8 cellular contexts compared by ENCODE assay signal in the genomic region with DNA sequence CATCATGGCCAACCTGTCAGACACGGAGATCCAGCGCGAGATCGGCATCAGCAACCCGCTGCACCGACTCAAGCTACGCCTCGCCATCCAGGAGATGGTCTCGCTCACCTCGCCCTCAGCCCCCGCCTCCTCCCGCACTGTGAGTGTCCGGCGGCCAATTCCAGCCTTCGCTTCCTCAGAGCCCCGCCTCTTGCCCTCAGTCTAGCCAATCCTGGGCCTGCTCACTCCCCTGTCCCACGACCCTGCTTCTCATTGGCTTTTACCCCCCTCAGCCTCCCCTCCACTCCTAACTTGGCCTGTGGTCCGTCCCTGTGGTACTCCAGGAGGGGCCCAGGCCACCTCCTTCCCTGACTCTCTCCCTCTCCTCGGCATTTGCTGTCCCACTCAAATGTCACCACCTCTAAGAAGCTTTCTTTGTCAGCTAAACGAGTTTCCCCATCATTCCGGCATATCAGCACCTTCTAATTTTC. TPM values are rescaled to one million over a fixed set of nuclear protein-coding genes. Genes with fewer than 3 reads are reported as not detected.
A peak's percentile ranks its signal among the peaks of the same experiment; 100 is the strongest.
DNase-seq lines count a peak whose midpoint lies in the region; ATAC-seq, FAIRE-seq and TF ChIP-seq lines count a peak whose summit lies in the region.

No MANE protein-coding gene starts in this region.

- ATAC-seq in HG03108 (IDR thresholded peaks at IDR 0.05; ENCODE audit: unreplicated experiment): peak; percentile 76
- ATAC-seq in GM12878: peak; percentile 92
- no peak for ATAC-seq in GM21526 (IDR thresholded peaks at IDR 0.05; ENCODE audit: low FRiP score, unreplicated experiment)
- ATAC-seq in GM19324 (IDR thresholded peaks at IDR 0.05; ENCODE audit: low FRiP score, unreplicated experiment): no peak

- no peak overlapping the region for H3K27ac ChIP-seq in DOHH2 (ENCODE audit: low read depth, low read length)
- no peak overlapping the region for H3K27ac ChIP-seq in SJSA1
- H3K27ac ChIP-seq in GM12878 (ENCODE audit: control insufficient read depth, insufficient read depth): no peak overlapping the region

- in situ Hi-C loops in GM12878 (cut with MboI): no loop called here

- no peaks in the 10 kb centered on the region for H3K79me2 ChIP-seq in DOHH2 (ENCODE audit: control insufficient read depth, low read length)
- H3K79me2 ChIP-seq in GM12878 (ENCODE audit: control insufficient read depth, insufficient read depth, low read length): no peaks in the 10 kb centered on the region

- no peak for TF ChIP-seq RAD21 in GM12878 (IDR thresholded peaks at IDR 0.05; ENCODE audit: insufficient read depth, low read depth, low read length)

- POLR2A ChIA-PET in GM12878 (lab: Charles Lee): no interaction called here

- H3K9me3 ChIP-seq in DOHH2 (ENCODE audit: control insufficient read depth, insufficient read depth, low read length): no peaks in the 10 kb centered on the region
- no peaks in the 10 kb centered on the region for H3K9me3 ChIP-seq in SJSA1 (replicated peaks)
- H3K9me3 ChIP-seq in GM12878 (replicated peaks; ENCODE audit: control insufficient read depth, insufficient read depth, low read length): no peaks in the 10 kb centered on the region; the same call in 2 of the 3 replicates

- H3K9ac ChIP-seq in GM12878 (ENCODE audit: control insufficient read depth, insufficient read depth, low read length): no peak overlapping the region

- TF ChIP-seq CTCF in DOHH2 (IDR thresholded peaks at IDR 0.05; ENCODE audit: low read depth, low read length, poor library complexity, severe bottlenecking) (no peak), GM12878 (IDR thresholded peaks at IDR 0.05 in 2 of 3, conservative IDR thresholded peaks at IDR 0.05 in 1 of 3; ENCODE audit: control insufficient read depth in 2 of 3, extremely low read depth in 1 of 3, insufficient read depth in 1 of 3, low read depth in 3 of 3, low read length in 3 of 3) (no peak)

- TF ChIP-seq EP300 in GM12878 (IDR thresholded peaks at IDR 0.05; ENCODE audit: borderline replicate concordance in 1 of 2, control insufficient read depth in 1 of 2, low read depth in 2 of 2, low read length in 2 of 2): no peak

- TF ChIP-seq POLR2A in GM12878 (IDR thresholded peaks at IDR 0.05; ENCODE audit: low read depth, low read length): no peak

- H3K4me1 ChIP-seq in DOHH2 (ENCODE audit: control insufficient read depth, low read length): peaks cover 22% of the 10 kb centered on the region
- peaks cover 24% of the 10 kb centered on the region for H3K4me1 ChIP-seq in SJSA1 (replicated peaks)
- no peaks in the 10 kb centered on the region; the same call in 1 of the 2 replicates for H3K4me1 ChIP-seq in GM12878 (ENCODE audit: control insufficient read depth, insufficient read depth, low read length)

- 11% methylated on average over 21 of the region's 21 CpGs for WGBS in GM12878 (ENCODE audit: insufficient coverage, insufficient replicate concordance, low lambda C conversion rate, missing lambda C conversion rate)

- H3K4me2 ChIP-seq in DOHH2 (ENCODE audit: low read length) (peak overlapping the region; percentile 69), GM12878 (ENCODE audit: control insufficient read depth, insufficient read depth) (peak overlapping the region; percentile 77)

- H3K9me2 ChIP-seq in DOHH2 (replicated peaks; ENCODE audit: control insufficient read depth, low read length): no peaks in the 10 kb centered on the region

- BruUV-seq in GM12878 (replicated peaks; lab: Mats Ljungman, UMichigan): no TSS peak

- RAD21 ChIA-PET in GM12878 (lab: Charles Lee; ENCODE audit: unreplicated experiment): no interaction called here

- H2AFZ ChIP-seq in GM12878 (ENCODE audit: control insufficient read depth, low read depth, low read length): peak overlapping the region; percentile 51

- H3K27me3 ChIP-seq in DOHH2 (ENCODE audit: control insufficient read depth, low read length) (no peaks in the 10 kb centered on the region), SJSA1 (replicated peaks) (no peaks in the 10 kb centered on the region), GM12878 (replicated peaks in 1 of 2; ENCODE audit: control insufficient read depth in 2 of 2, insufficient read depth in 2 of 2, low read length in 1 of 2) (no peaks in the 10 kb centered on the region; a peak in 1 of 4 replicates)

- SMC1A ChIA-PET in GM12878 (lab: Charles Lee; ENCODE audit: uncharacterized antibody, unreplicated experiment): no interaction called here

- peak; percentile 75 for FAIRE-seq in GM12878 (lab: Jason Lieb, UNC)

- H3K36me3 ChIP-seq in DOHH2 (ENCODE audit: control insufficient read depth, low read length): no peaks in the 10 kb centered on the region
- no peaks in the 10 kb centered on the region for H3K36me3 ChIP-seq in SJSA1
- no peaks in the 10 kb centered on the region for H3K36me3 ChIP-seq in GM12878 (ENCODE audit: control insufficient read depth in 2 of 2, insufficient read depth in 2 of 2, low read length in 1 of 2)

- CTCF ChIA-PET in GM12878 (lab: Yijun Ruan, JAX): interaction anchor here (0.7 to 3.6 kb wide), 4 partner anchors 29 to 56 kb away, joined by 3 to 14 read pairs (median 4); a partner anchor contains a TSS

- H4K20me1 ChIP-seq in DOHH2 (ENCODE audit: control insufficient read depth, insufficient read depth, low read depth, low read length) (no peaks in the 10 kb centered on the region), GM12878 (ENCODE audit: control insufficient read depth, insufficient read depth) (no peaks in the 10 kb centered on the region)

- peak overlapping the region; percentile 67 for H3K4me3 ChIP-seq in DOHH2 (ENCODE audit: low read length)
- H3K4me3 ChIP-seq in SJSA1: peak overlapping the region; percentile 43
- no peak overlapping the region; the same call in 1 of the 2 replicates for H3K4me3 ChIP-seq in GM12878

- intact Hi-C loops in GM12878 (cut with micrococcal nuclease; ENCODE audit: unreplicated experiment): no loop called here

- DNase-seq in SJSA1 (ENCODE audit: low read depth in 1 of 2, low spot score in 2 of 2): peak; percentile 83 to 95
- DNase-seq in GM12878 (ENCODE audit: low read depth, low spot score): no peak
- DNase-seq in hepatic stellate cell (ENCODE audit: low spot score): peak; percentile 99
- peak; percentile 59 for DNase-seq in pulmonary artery endothelial cell (ENCODE audit: low read depth, low spot score)

- peaks cover 3% of the 10 kb centered on the region; the same call in 1 of the 2 replicates for H3F3A ChIP-seq in DOHH2 (ENCODE audit: control insufficient read depth, insufficient read depth)

RNA-seq across cellular contexts. Expression of a gene that starts 12.3 kb away (rescaled TPM):
- not detected in 2 replicates for total RNA-seq in SJSA1 (2014; rRNA removed; shearing (Covaris generic))
- total RNA-seq in GM12878 (2013; cell fraction: nucleolus; rRNA removed): not detected in 2 replicates
- total RNA-seq in GM12878 (2014; rRNA removed): not detected in 2 replicates
- not detected in 2 replicates for total RNA-seq in GM12878 (2014; rRNA removed; fragmentation: Illumina TruSeq; extraction: Trizol)
- total RNA-seq in GM12878 (2021): not detected in 2 replicates
- polyA plus RNA-seq in GM12878 (2011; ENCODE audit: low read depth): not detected
- not detected in 2 replicates for polyA plus RNA-seq in GM12878 (2011; rRNA removed)
- not detected in 2 replicates for polyA plus RNA-seq in GM12878 (2011; cell fraction: cytosol; rRNA removed)
- not detected in 2 replicates for polyA plus RNA-seq in GM12878 (2011; cell fraction: nucleus; rRNA removed)
- polyA plus RNA-seq in GM12878 (2012): not detected in 2 replicates
- polyA plus RNA-seq in GM12878 (2014; fragmentation: Illumina TruSeq; extraction: Trizol): not detected in 2 replicates
- polyA plus RNA-seq in GM12878 (2014; fragmentation: Nextera tagmentation; extraction: Ambion mirVana): not detected
- polyA plus RNA-seq in GM12878 (2014; rRNA removed): not detected in 2 replicates
- under 1 TPM in 1 of 2 experiments, not detected in 1; 0.10 TPM for polyA plus RNA-seq in GM12878 (2016; fragmentation: Nextera tagmentation; extraction: Ambion mirVana)
- not detected in 2 replicates for polyA minus RNA-seq in GM12878 (2011; rRNA and poly(A)+ RNA removed)
- polyA minus RNA-seq in GM12878 (2011; cell fraction: cytosol; rRNA and poly(A)+ RNA removed): not detected in 2 replicates
- polyA minus RNA-seq in GM12878 (2011; cell fraction: nucleus; rRNA and poly(A)+ RNA removed): not detected in 2 replicates
- not detected in 2 replicates for total RNA-seq in pulmonary artery endothelial cell

RNA-seq across cellular contexts. Expression of a gene that starts 14.7 kb away (rescaled TPM):
- total RNA-seq in SJSA1 (2014; rRNA removed; shearing (Covaris generic)): 6.8 and 9.2 TPM in 2 replicates
- total RNA-seq in GM12878 (2013; cell fraction: nucleolus; rRNA removed): not detected in 2 replicates
- total RNA-seq in GM12878 (2014; rRNA removed) (0.54 TPM in 1 of 2 replicates, not detected in the other), GM12878 (2014; rRNA removed; fragmentation: Illumina TruSeq; extraction: Trizol) (not detected in 2 replicates), GM12878 (2021) (0.10 and 0.32 TPM in 2 replicates), pulmonary artery endothelial cell (9.8 and 14.4 TPM in 2 replicates)
- polyA plus RNA-seq in GM12878 (2011; ENCODE audit: low read depth): not detected
- polyA plus RNA-seq in GM12878 (2011; rRNA removed) (0.14 TPM in 1 of 2 replicates, not detected in the other), GM12878 (2014; fragmentation: Illumina TruSeq; extraction: Trizol) (not detected in 2 replicates), GM12878 (2014; fragmentation: Nextera tagmentation; extraction: Ambion mirVana) (not detected), GM12878 (2014; rRNA removed) (0.64 TPM in 1 of 2 replicates, not detected in the other), GM12878 (2016; fragmentation: Nextera tagmentation; extraction: Ambion mirVana) (under 1 TPM in 1 of 2 experiments, not detected in 1; 0.15 TPM)
- not detected in 2 replicates for polyA plus RNA-seq in GM12878 (2011; cell fraction: cytosol; rRNA removed)
- polyA plus RNA-seq in GM12878 (2011; cell fraction: nucleus; rRNA removed): 0.04 TPM in 1 of 2 replicates, not detected in the other
- polyA plus RNA-seq in GM12878 (2012): 0.03 TPM in 1 of 2 replicates, not detected in the other
- polyA minus RNA-seq in GM12878 (2011; rRNA and poly(A)+ RNA removed): not detected in 2 replicates
- polyA minus RNA-seq in GM12878 (2011; cell fraction: cytosol; rRNA and poly(A)+ RNA removed): not detected in 2 replicates
- polyA minus RNA-seq in GM12878 (2011; cell fraction: nucleus; rRNA and poly(A)+ RNA removed): not detected in 2 replicates

RNA-seq across cellular contexts. Expression of a gene that starts 23.6 kb away (rescaled TPM):
- 3.4 and 3.6 TPM in 2 replicates for total RNA-seq in SJSA1 (2014; rRNA removed; shearing (Covaris generic))
- 3.5 and 5.8 TPM in 2 replicates for total RNA-seq in GM12878 (2013; cell fraction: nucleolus; rRNA removed)
- total RNA-seq in GM12878 (2014; rRNA removed) (0.73 and 0.87 TPM in 2 replicates), GM12878 (2014; rRNA removed; fragmentation: Illumina TruSeq; extraction: Trizol) (0.40 and 0.60 TPM in 2 replicates), GM12878 (2021) (1.3 and 1.7 TPM in 2 replicates), pulmonary artery endothelial cell (0.95 and 3.0 TPM in 2 replicates)
- 0.41 TPM for polyA plus RNA-seq in GM12878 (2011; ENCODE audit: low read depth)
- polyA plus RNA-seq in GM12878 (2011; rRNA removed) (0.71 and 0.79 TPM in 2 replicates), GM12878 (2014; fragmentation: Illumina TruSeq; extraction: Trizol) (0.21 TPM in 1 of 2 replicates, not detected in the other), GM12878 (2014; fragmentation: Nextera tagmentation; extraction: Ambion mirVana) (not detected), GM12878 (2014; rRNA removed) (0.62 and 1.3 TPM in 2 replicates), GM12878 (2016; fragmentation: Nextera tagmentation; extraction: Ambion mirVana) (under 1 TPM in 1 of 2 experiments, not detected in 1; 0.11 TPM)
- polyA plus RNA-seq in GM12878 (2011; cell fraction: cytosol; rRNA removed): 0.81 and 1.2 TPM in 2 replicates
- polyA plus RNA-seq in GM12878 (2011; cell fraction: nucleus; rRNA removed): 6.1 and 6.5 TPM in 2 replicates
- polyA plus RNA-seq in GM12878 (2012): 0.69 and 1.0 TPM in 2 replicates
- polyA minus RNA-seq in GM12878 (2011; rRNA and poly(A)+ RNA removed): 1.0 and 1.4 TPM in 2 replicates
- 0.52 and 1.3 TPM in 2 replicates for polyA minus RNA-seq in GM12878 (2011; cell fraction: cytosol; rRNA and poly(A)+ RNA removed)
- polyA minus RNA-seq in GM12878 (2011; cell fraction: nucleus; rRNA and poly(A)+ RNA removed): 1.2 and 3.8 TPM in 2 replicates

RNA-seq across cellular contexts. Expression of a gene that starts 24.0 kb away (rescaled TPM):
- total RNA-seq in SJSA1 (2014; rRNA removed; shearing (Covaris generic)): 4.3 TPM in 1 of 2 replicates, not detected in the other
- 0.69 and 1.2 TPM in 2 replicates for total RNA-seq in GM12878 (2013; cell fraction: nucleolus; rRNA removed)
- 0.98 and 1.2 TPM in 2 replicates for total RNA-seq in GM12878 (2014; rRNA removed)
- total RNA-seq in GM12878 (2014; rRNA removed; fragmentation: Illumina TruSeq; extraction: Trizol): 0.49 and 0.60 TPM in 2 replicates
- 0.74 and 0.90 TPM in 2 replicates for total RNA-seq in GM12878 (2021)
- polyA plus RNA-seq in GM12878 (2011; ENCODE audit: low read depth): not detected
- 0.29 and 0.54 TPM in 2 replicates for polyA plus RNA-seq in GM12878 (2011; rRNA removed)
- 1.4 and 2.0 TPM in 2 replicates for polyA plus RNA-seq in GM12878 (2011; cell fraction: cytosol; rRNA removed)
- polyA plus RNA-seq in GM12878 (2011; cell fraction: nucleus; rRNA removed): 2.3 and 3.4 TPM in 2 replicates
- 0.51 and 0.55 TPM in 2 replicates for polyA plus RNA-seq in GM12878 (2012)
- polyA plus RNA-seq in GM12878 (2014; fragmentation: Illumina TruSeq; extraction: Trizol): 0.65 TPM in 1 of 2 replicates, not detected in the other
- polyA plus RNA-seq in GM12878 (2014; fragmentation: Nextera tagmentation; extraction: Ambion mirVana): under 1 TPM; 0.20 to 0.69 TPM
- polyA plus RNA-seq in GM12878 (2014; rRNA removed): 1.0 and 2.1 TPM in 2 replicates
- polyA plus RNA-seq in GM12878 (2016; fragmentation: Nextera tagmentation; extraction: Ambion mirVana): 1 to 10 TPM; 1.6 to 2.0 TPM
- polyA minus RNA-seq in GM12878 (2011; rRNA and poly(A)+ RNA removed): 0.66 and 3.6 TPM in 2 replicates
- not detected in 2 replicates for polyA minus RNA-seq in GM12878 (2011; cell fraction: cytosol; rRNA and poly(A)+ RNA removed)
- polyA minus RNA-seq in GM12878 (2011; cell fraction: nucleus; rRNA and poly(A)+ RNA removed): 2.7 and 4.1 TPM in 2 replicates
- total RNA-seq in pulmonary artery endothelial cell: 0.73 and 1.2 TPM in 2 replicates

RNA-seq across cellular contexts. Expression of a gene that starts 28.7 kb away (rescaled TPM):
- 15.9 and 21.6 TPM in 2 replicates for total RNA-seq in SJSA1 (2014; rRNA removed; shearing (Covaris generic))
- 0.67 TPM in 1 of 2 replicates, not detected in the other for total RNA-seq in GM12878 (2013; cell fraction: nucleolus; rRNA removed)
- total RNA-seq in GM12878 (2014; rRNA removed): 1.5 and 1.9 TPM in 2 replicates
- 0.63 and 1.1 TPM in 2 replicates for total RNA-seq in GM12878 (2014; rRNA removed; fragmentation: Illumina TruSeq; extraction: Trizol)
- 1.8 and 2.9 TPM in 2 replicates for total RNA-seq in GM12878 (2021)
- not detected for polyA plus RNA-seq in GM12878 (2011; ENCODE audit: low read depth)
- polyA plus RNA-seq in GM12878 (2011; rRNA removed): 0.50 and 0.88 TPM in 2 replicates
- polyA plus RNA-seq in GM12878 (2011; cell fraction: cytosol; rRNA removed): 1.2 and 1.8 TPM in 2 replicates
- polyA plus RNA-seq in GM12878 (2011; cell fraction: nucleus; rRNA removed): 2.2 and 4.1 TPM in 2 replicates
- 1.4 and 1.5 TPM in 2 replicates for polyA plus RNA-seq in GM12878 (2012)
- polyA plus RNA-seq in GM12878 (2014; fragmentation: Illumina TruSeq; extraction: Trizol): not detected in 2 replicates
- under 1 TPM in 1 of 2 experiments, not detected in 1; 0.15 TPM for polyA plus RNA-seq in GM12878 (2014; fragmentation: Nextera tagmentation; extraction: Ambion mirVana)
- 2.6 and 3.2 TPM in 2 replicates for polyA plus RNA-seq in GM12878 (2014; rRNA removed)
- 1 to 10 TPM; 3.0 to 3.5 TPM for polyA plus RNA-seq in GM12878 (2016; fragmentation: Nextera tagmentation; extraction: Ambion mirVana)
- 0.67 and 0.80 TPM in 2 replicates for polyA minus RNA-seq in GM12878 (2011; rRNA and poly(A)+ RNA removed)
- 4.3 TPM in 1 of 2 replicates, not detected in the other for polyA minus RNA-seq in GM12878 (2011; cell fraction: cytosol; rRNA and poly(A)+ RNA removed)
- 0.77 and 1.8 TPM in 2 replicates for polyA minus RNA-seq in GM12878 (2011; cell fraction: nucleus; rRNA and poly(A)+ RNA removed)
- 1.4 and 2.3 TPM in 2 replicates for total RNA-seq in pulmonary artery endothelial cell

Comparison
In these comparisons a context has a peak if more than half of its experiments do, and no peak if none do; other contexts are left out.
1. ATAC-seq: peak in HG03108 (single experiment) and GM12878 (single experiment); none in GM21526 (single experiment) and GM19324 (single experiment).